1 cellular context compared by ENCODE assay signal in the genomic region with DNA sequence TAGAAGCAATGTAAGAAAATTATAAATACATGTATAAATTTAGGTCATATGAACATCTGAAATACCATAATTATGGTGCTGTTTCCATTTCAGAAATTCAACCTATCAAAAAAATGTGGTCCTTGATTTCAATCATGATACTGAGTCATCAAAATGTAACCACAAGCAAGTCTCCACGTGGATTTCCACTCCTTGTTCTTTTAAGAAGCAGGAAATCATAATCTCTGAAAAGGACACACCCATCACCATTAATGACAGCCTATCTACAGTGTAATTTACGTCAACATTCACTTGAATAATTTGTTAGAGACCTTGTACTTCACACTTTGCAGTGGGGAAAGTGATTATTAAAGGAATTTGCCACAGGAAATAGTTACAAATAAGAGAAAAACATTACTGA.
A peak's percentile ranks its signal among the peaks of the same experiment; 100 is the strongest.
TF ChIP-seq lines count a peak whose summit lies in the region.

No MANE protein-coding gene starts in this region.

TF ChIP-seq in HepG2, 621 proteins besides CTCF, POLR2A, EP300 and RAD21 (continued from another document):
- TF ChIP-seq, protein P1, sequence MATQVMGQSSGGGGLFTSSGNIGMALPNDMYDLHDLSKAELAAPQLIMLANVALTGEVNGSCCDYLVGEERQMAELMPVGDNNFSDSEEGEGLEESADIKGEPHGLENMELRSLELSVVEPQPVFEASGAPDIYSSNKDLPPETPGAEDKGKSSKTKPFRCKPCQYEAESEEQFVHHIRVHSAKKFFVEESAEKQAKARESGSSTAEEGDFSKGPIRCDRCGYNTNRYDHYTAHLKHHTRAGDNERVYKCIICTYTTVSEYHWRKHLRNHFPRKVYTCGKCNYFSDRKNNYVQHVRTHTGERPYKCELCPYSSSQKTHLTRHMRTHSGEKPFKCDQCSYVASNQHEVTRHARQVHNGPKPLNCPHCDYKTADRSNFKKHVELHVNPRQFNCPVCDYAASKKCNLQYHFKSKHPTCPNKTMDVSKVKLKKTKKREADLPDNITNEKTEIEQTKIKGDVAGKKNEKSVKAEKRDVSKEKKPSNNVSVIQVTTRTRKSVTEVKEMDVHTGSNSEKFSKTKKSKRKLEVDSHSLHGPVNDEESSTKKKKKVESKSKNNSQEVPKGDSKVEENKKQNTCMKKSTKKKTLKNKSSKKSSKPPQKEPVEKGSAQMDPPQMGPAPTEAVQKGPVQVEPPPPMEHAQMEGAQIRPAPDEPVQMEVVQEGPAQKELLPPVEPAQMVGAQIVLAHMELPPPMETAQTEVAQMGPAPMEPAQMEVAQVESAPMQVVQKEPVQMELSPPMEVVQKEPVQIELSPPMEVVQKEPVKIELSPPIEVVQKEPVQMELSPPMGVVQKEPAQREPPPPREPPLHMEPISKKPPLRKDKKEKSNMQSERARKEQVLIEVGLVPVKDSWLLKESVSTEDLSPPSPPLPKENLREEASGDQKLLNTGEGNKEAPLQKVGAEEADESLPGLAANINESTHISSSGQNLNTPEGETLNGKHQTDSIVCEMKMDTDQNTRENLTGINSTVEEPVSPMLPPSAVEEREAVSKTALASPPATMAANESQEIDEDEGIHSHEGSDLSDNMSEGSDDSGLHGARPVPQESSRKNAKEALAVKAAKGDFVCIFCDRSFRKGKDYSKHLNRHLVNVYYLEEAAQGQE (IDR thresholded peaks at IDR 0.05; ENCODE audit: borderline replicate concordance in 1 of 2, low read depth in 1 of 2, low read length in 2 of 2): no peak
- TF ChIP-seq, protein P2, sequence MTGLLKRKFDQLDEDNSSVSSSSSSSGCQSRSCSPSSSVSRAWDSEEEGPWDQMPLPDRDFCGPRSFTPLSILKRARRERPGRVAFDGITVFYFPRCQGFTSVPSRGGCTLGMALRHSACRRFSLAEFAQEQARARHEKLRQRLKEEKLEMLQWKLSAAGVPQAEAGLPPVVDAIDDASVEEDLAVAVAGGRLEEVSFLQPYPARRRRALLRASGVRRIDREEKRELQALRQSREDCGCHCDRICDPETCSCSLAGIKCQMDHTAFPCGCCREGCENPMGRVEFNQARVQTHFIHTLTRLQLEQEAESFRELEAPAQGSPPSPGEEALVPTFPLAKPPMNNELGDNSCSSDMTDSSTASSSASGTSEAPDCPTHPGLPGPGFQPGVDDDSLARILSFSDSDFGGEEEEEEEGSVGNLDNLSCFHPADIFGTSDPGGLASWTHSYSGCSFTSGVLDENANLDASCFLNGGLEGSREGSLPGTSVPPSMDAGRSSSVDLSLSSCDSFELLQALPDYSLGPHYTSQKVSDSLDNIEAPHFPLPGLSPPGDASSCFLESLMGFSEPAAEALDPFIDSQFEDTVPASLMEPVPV (CRISPR knock-in tag; IDR thresholded peaks at IDR 0.05): no peak
- peak; percentile 24 to 31; a peak in 3 of 4 replicates for TF ChIP-seq MAFK (conservative IDR thresholded peaks at IDR 0.05 in 1 of 2, IDR thresholded peaks at IDR 0.05 in 1 of 2; ENCODE audit: low read length in 2 of 2)
